23 cellular contexts compared by ENCODE assay signal in genomic region chr1:207088161-207088560, GRCh38. TPM values are rescaled to one million over a fixed set of nuclear protein-coding genes. Genes with fewer than 3 reads are reported as not detected.
DNase-seq lines count a peak whose midpoint lies in the region; ATAC-seq and TF ChIP-seq lines count a peak whose summit lies in the region.
"Had no signal": no experiment of that assay in that cellular context is flagged by ENCODE, and none has a peak within 500 bp of the region (broad histone marks: within the 10 kb centered on the region; RNA-seq: fewer than 3 reads in every experiment).

No MANE protein-coding gene starts in this region.

- H3K9me3 Mint-ChIP-seq in activated naive CD4-positive, alpha-beta T cell treated with anti-CD3 and anti-CD28 coated beads, Interleukin-2, amount 50 U/mL, for 24 hours = no peaks in the 10 kb centered on the region
- no peaks in the 10 kb centered on the region for H3K9me3 Mint-ChIP-seq in activated naive CD4-positive, alpha-beta T cell treated with anti-CD3 and anti-CD28 coated beads for 36 hours
- H3K9me3 Mint-ChIP-seq: activated CD4-positive, alpha-beta memory T cell treated with anti-CD3 and anti-CD28 coated beads for 36 hours; activated T-cell treated with anti-CD3 and anti-CD28 coated beads, Interleukin-2, amount 50 U/mL, for 4 hours; stimulated activated naive B cell treated with anti-CD40 and anti-IgM and Interleukin-4, amounts not matched to agents 10 μg/mL and 1 μg/mL and 100 μg/mL, for 72 hours; T-cell had no signal

- no peak for ATAC-seq in HG03095 (IDR thresholded peaks at IDR 0.05; ENCODE audit: unreplicated experiment)
- ATAC-seq: activated T-cell treated with anti-CD3 and anti-CD28 coated beads, Interleukin-2, amount 50 U/mL, for 4 hours; K562; stimulated activated naive B cell treated with anti-CD40 and anti-IgM and Interleukin-4, amounts not matched to agents 10 μg/mL and 1 μg/mL and 100 μg/mL, for 72 hours; T-cell had no signal

- DNase-seq in activated naive CD4-positive, alpha-beta T cell treated with anti-CD3 and anti-CD28 coated beads for 36 hours = no peak
- DNase-seq in kidney glomerular epithelial cell (lab: John Stamatoyannopoulos, UW) = peak; percentile 9
- DNase-seq in GM20000 (ENCODE audit: low spot score) = no peak
- DNase-seq in NCI-H2107 (lab: John Stamatoyannopoulos, UW) = no peak
- DNase-seq: 8988T; activated CD4-positive, alpha-beta memory T cell treated with anti-CD3 and anti-CD28 coated beads for 36 hours; activated T-cell treated with anti-CD3 and anti-CD28 coated beads, Interleukin-2, amount 50 U/mL, for 4 hours; C1 segment of cervical spinal cord; DMS153; esophagus squamous epithelium; heart right ventricle; midbrain; NCI-H1048; NCI-H2029 treated with DMSO at 0.1 percent for 48 hours; Right ventricle myocardium superior; stimulated activated naive B cell treated with anti-CD40 and anti-IgM and Interleukin-4, amounts not matched to agents 10 μg/mL and 1 μg/mL and 100 μg/mL, for 72 hours; T-cell had no signal

- intact Hi-C loops in activated naive CD4-positive, alpha-beta T cell treated with anti-CD3 and anti-CD28 coated beads for 36 hours (cut with micrococcal nuclease) = loop anchor here (2.0 kb wide), 1 partner anchor 325 kb away; no protein-coding TSS in a partner anchor

- H3K4me1 Mint-ChIP-seq in activated naive CD4-positive, alpha-beta T cell treated with anti-CD3 and anti-CD28 coated beads, Interleukin-2, amount 50 U/mL, for 24 hours = peaks cover 46% of the 10 kb centered on the region
- peaks cover 30% of the 10 kb centered on the region for H3K4me1 Mint-ChIP-seq in activated naive CD4-positive, alpha-beta T cell treated with anti-CD3 and anti-CD28 coated beads for 36 hours (ENCODE audit: low read depth)

- H3K27me3 Mint-ChIP-seq in activated naive CD4-positive, alpha-beta T cell treated with anti-CD3 and anti-CD28 coated beads, Interleukin-2, amount 50 U/mL, for 24 hours = peaks cover 3% of the 10 kb centered on the region
- no peaks in the 10 kb centered on the region for H3K27me3 Mint-ChIP-seq in activated naive CD4-positive, alpha-beta T cell treated with anti-CD3 and anti-CD28 coated beads for 36 hours (ENCODE audit: low read depth)

- CTCF ChIA-PET in activated naive CD4-positive, alpha-beta T cell treated with anti-CD3 and anti-CD28 coated beads for 36 hours (lab: Charles Lee) = interaction anchor here (2.5 to 4.2 kb wide), 2 partner anchors 318 to 412 kb away, joined by 7 to 21 read pairs; no protein-coding TSS in a partner anchor

- no peak overlapping the region for H3K4me3 Mint-ChIP-seq in activated naive CD4-positive, alpha-beta T cell treated with anti-CD3 and anti-CD28 coated beads, Interleukin-2, amount 50 U/mL, for 24 hours
- no peak overlapping the region for H3K4me3 Mint-ChIP-seq in activated naive CD4-positive, alpha-beta T cell treated with anti-CD3 and anti-CD28 coated beads for 36 hours
- H3K4me3 Mint-ChIP-seq: activated CD4-positive, alpha-beta memory T cell treated with anti-CD3 and anti-CD28 coated beads for 36 hours; activated T-cell treated with anti-CD3 and anti-CD28 coated beads, Interleukin-2, amount 50 U/mL, for 4 hours; stimulated activated naive B cell treated with anti-CD40 and anti-IgM and Interleukin-4, amounts not matched to agents 10 μg/mL and 1 μg/mL and 100 μg/mL, for 72 hours had no signal

- H3K36me3 Mint-ChIP-seq in activated naive CD4-positive, alpha-beta T cell treated with anti-CD3 and anti-CD28 coated beads, Interleukin-2, amount 50 U/mL, for 24 hours = no peaks in the 10 kb centered on the region
- H3K36me3 Mint-ChIP-seq in activated naive CD4-positive, alpha-beta T cell treated with anti-CD3 and anti-CD28 coated beads for 36 hours (ENCODE audit: low read depth) = no peaks in the 10 kb centered on the region
- H3K36me3 Mint-ChIP-seq: activated CD4-positive, alpha-beta memory T cell treated with anti-CD3 and anti-CD28 coated beads for 36 hours; stimulated activated naive B cell treated with anti-CD40 and anti-IgM and Interleukin-4, amounts not matched to agents 10 μg/mL and 1 μg/mL and 100 μg/mL, for 72 hours; T-cell had no signal

- H3K27ac Mint-ChIP-seq in activated naive CD4-positive, alpha-beta T cell treated with anti-CD3 and anti-CD28 coated beads, Interleukin-2, amount 50 U/mL, for 24 hours = peak overlapping the region; percentile 35
- H3K27ac Mint-ChIP-seq in activated naive CD4-positive, alpha-beta T cell treated with anti-CD3 and anti-CD28 coated beads for 36 hours = no peak overlapping the region
- H3K27ac Mint-ChIP-seq: activated CD4-positive, alpha-beta memory T cell treated with anti-CD3 and anti-CD28 coated beads for 36 hours; stimulated activated naive B cell treated with anti-CD40 and anti-IgM and Interleukin-4, amounts not matched to agents 10 μg/mL and 1 μg/mL and 100 μg/mL, for 72 hours had no signal

- no peak for TF ChIP-seq CTCF in GM20000 (IDR thresholded peaks at IDR 0.05; ENCODE audit: extremely low read depth, missing control alignments)

RNA-seq across cellular contexts. Expression of gene C4BPB, which starts 0.5 kb away (rescaled TPM):
- total RNA-seq in activated naive CD4-positive, alpha-beta T cell treated with anti-CD3 and anti-CD28 coated beads for 36 hours = 1 to 10 TPM in 1 of 2 experiments, under 1 TPM in 1; 0.81 to 1.1 TPM
- total RNA-seq: H1, K562, renal cortical epithelial cell had no signal

RNA-seq across cellular contexts. Expression of gene C4BPA, which starts 15.9 kb away (rescaled TPM):
- total RNA-seq in activated naive CD4-positive, alpha-beta T cell treated with anti-CD3 and anti-CD28 coated beads for 36 hours = not detected
- total RNA-seq: activated CD4-positive, alpha-beta memory T cell treated with anti-CD3 and anti-CD28 coated beads for 36 hours; cardiac septum; H1; heart right ventricle had no signal

RNA-seq across cellular contexts. Expression of gene PFKFB2, which starts 35.1 kb away (rescaled TPM):
- 1 to 10 TPM; 3.4 to 6.2 TPM for total RNA-seq in activated naive CD4-positive, alpha-beta T cell treated with anti-CD3 and anti-CD28 coated beads for 36 hours

RNA-seq across cellular contexts. Expression of gene YOD1, which starts 37.2 kb away (rescaled TPM):
- total RNA-seq in activated naive CD4-positive, alpha-beta T cell treated with anti-CD3 and anti-CD28 coated beads for 36 hours = 1 to 10 TPM; 8.6 to 8.8 TPM

RNA-seq across cellular contexts. Expression of gene C1orf116, which starts 55.6 kb away (rescaled TPM):
- not detected for total RNA-seq in activated naive CD4-positive, alpha-beta T cell treated with anti-CD3 and anti-CD28 coated beads for 36 hours
- total RNA-seq: activated CD4-positive, alpha-beta memory T cell treated with anti-CD3 and anti-CD28 coated beads for 36 hours had no signal
